In the genomic region with DNA sequence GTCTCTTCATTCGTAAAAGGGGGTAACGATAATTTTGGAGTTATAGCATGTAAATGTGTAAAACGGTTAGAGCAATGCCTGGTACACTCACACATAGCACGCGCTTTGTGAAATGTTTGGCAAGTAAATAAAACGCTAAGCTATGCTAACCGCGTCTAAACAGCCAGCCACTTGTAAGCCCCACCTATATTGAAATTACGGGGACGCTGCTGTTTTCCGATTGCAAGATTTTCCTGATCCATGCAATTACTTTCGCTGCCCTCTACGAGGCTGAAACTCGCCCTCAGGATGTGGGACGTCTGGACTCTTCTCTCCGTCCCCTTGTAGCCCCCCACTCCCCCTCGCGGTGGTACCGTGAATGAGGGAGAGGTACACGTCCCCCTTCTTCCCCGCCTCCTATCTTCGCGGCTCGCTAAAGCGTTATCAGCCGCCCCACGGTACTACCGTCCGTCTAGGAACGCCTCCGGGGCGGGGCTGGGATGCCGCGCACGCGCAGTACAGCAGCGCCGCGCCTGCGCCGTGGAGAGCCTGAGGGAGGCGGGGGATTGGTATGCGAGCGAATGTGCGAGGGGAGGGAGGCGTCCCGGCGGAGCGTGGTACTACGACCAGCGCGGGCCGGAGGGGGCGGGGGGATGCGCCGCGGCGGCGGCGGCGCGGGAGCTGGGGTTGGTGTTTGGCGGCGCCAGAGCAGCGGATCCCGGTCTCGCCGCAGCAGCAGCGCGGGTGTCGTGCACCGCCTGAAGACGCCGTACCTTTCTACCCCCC, we compare ENCODE assay signal across 8 cellular contexts. TPM values are rescaled to one million over a fixed set of nuclear protein-coding genes. Genes with fewer than 3 reads are reported as not detected.
DNase-seq lines count a peak whose midpoint lies in the region; ATAC-seq and TF ChIP-seq lines count a peak whose summit lies in the region.

STIM2 (plus strand) TSS at position 685 of the 765 bp plus-strand sequence.

- H3K4me3 ChIP-seq in PC-3 (ENCODE audit: low read length) = peak within 1 kb of the TSS; percentile 80

- no peak for TF ChIP-seq CTCF in PC-3 (conservative IDR thresholded peaks at IDR 0.05; ENCODE audit: low read depth, low read length)

- H3K27ac ChIP-seq in PC-3 (ENCODE audit: low read length) (peak within 1 kb of the TSS; percentile 67), epithelial cell of prostate (peak within 1 kb of the TSS; percentile 80)

- no peaks in the 10 kb centered on the region for H3K27me3 ChIP-seq in PC-3 (ENCODE audit: low read length)

- H3K4me1 ChIP-seq in PC-3 (ENCODE audit: insufficient read depth, low read length) = peaks cover 17% of the 10 kb centered on the region

- CTCF ChIA-PET in PC-3 (lab: Charles Lee) = interaction anchor here (0.6 kb wide), 2 partner anchors 72 to 772 kb away, joined by 3 to 12 read pairs; no protein-coding TSS in a partner anchor

- ATAC-seq in GM21576 (IDR thresholded peaks at IDR 0.05; ENCODE audit: unreplicated experiment) = peak; percentile 55
- ATAC-seq in PC-3 = peak; percentile 60

- POLR2A ChIA-PET in PC-3 (lab: Charles Lee; ENCODE audit: unreplicated experiment) = interaction anchor here (0.6 to 0.7 kb wide), 6 partner anchors 28 to 624 kb away, joined by 3 to 25 read pairs (median 4); no protein-coding TSS in a partner anchor

- 0 out of 2 replicates have a peak, but pooled peaks cover 6% of the 10 kb centered on the region for H4K20me1 ChIP-seq in PC-3 (ENCODE audit: low read length)

- TSS peak; percentile 62 for BruUV-seq in PC-3 (replicated peaks; lab: Mats Ljungman, UMichigan)

- H3K9ac ChIP-seq in PC-3 (ENCODE audit: low read length) = peak within 1 kb of the TSS; percentile 83

- DNase-seq in DMS53 (lab: John Stamatoyannopoulos, UW) (peak; percentile 99), PC-3 (peak; percentile 95), activated T-cell treated with anti-CD3 and anti-CD28 coated beads for 48 hours (ENCODE audit: low read depth) (peak; percentile 99), epithelial cell of prostate (ENCODE audit: low read depth, low spot score) (peak; percentile 72), mucosa of gallbladder (ENCODE audit: low spot score) (peak; percentile 97)
- DNase-seq in stimulated activated CD8-positive, alpha-beta memory T cell treated with anti-CD3 and anti-CD28 coated beads, Interleukin-4, amount 100 ng/mL, for 4 hours (ENCODE audit: low read depth in 2 of 2, low spot score in 1 of 2) = peak; percentile 94 to 97

- TF ChIP-seq EP300 in Ishikawa (IDR thresholded peaks at IDR 0.05; ENCODE audit: borderline replicate concordance) = no peak

- TF ChIP-seq RAD21 in Ishikawa (IDR thresholded peaks at IDR 0.05; ENCODE audit: low read depth) = no peak

- H3K79me2 ChIP-seq in PC-3 (ENCODE audit: low read length) = peaks cover 60% of the 10 kb centered on the region

- H3K4me2 ChIP-seq in PC-3 (ENCODE audit: low read length) = peak within 1 kb of the TSS; percentile 92

- no peaks in the 10 kb centered on the region for H3K9me3 ChIP-seq in PC-3 (ENCODE audit: low read length)

- intact Hi-C loops in PC-3 (cut with micrococcal nuclease) = loop anchor here (1.0 to 10.0 kb wide), 4 partner anchors 72 to 150 kb away; no protein-coding TSS in a partner anchor

- H2AFZ ChIP-seq in PC-3 (ENCODE audit: low read length) = peak within 1 kb of the TSS; percentile 75

- no peaks in the 10 kb centered on the region for H3K9me2 ChIP-seq in PC-3 (replicated peaks; ENCODE audit: low read length)

- H3F3A ChIP-seq in PC-3 (ENCODE audit: low read length, unreplicated experiment) = no peaks in the 10 kb centered on the region

- H3K36me3 ChIP-seq in PC-3 (ENCODE audit: low read depth, low read length) = no peaks in the 10 kb centered on the region

TF ChIP-seq in Ishikawa, 13 proteins besides CTCF, POLR2A, EP300 and RAD21:
- TF ChIP-seq TEAD4 (IDR thresholded peaks at IDR 0.05) = peak; percentile 45; the same call in 1 of the 2 replicates
- no peak for TF ChIP-seq CEBPB (IDR thresholded peaks at IDR 0.05)
- TF ChIP-seq, protein P1, sequence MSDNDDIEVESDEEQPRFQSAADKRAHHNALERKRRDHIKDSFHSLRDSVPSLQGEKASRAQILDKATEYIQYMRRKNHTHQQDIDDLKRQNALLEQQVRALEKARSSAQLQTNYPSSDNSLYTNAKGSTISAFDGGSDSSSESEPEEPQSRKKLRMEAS (IDR thresholded peaks at IDR 0.05) = peak; percentile 65
- TF ChIP-seq TAF1 (IDR thresholded peaks at IDR 0.05; ENCODE audit: low read depth) = peak; percentile 44

RNA-seq across cellular contexts. Expression of gene STIM2, which starts in this region (rescaled TPM):
- total RNA-seq in PC-3 (2014; rRNA removed) (15.5 and 16.9 TPM in 2 replicates), mucosa of gallbladder (54.0 TPM)

Comparison
In these comparisons a context has a peak if more than half of its experiments do, and no peak if none do; other contexts are left out.
1. Peak in every context shown above with its lines: DNase-seq, ATAC-seq, H3K4me3 ChIP-seq and H3K27ac ChIP-seq.